In the genomic region with DNA sequence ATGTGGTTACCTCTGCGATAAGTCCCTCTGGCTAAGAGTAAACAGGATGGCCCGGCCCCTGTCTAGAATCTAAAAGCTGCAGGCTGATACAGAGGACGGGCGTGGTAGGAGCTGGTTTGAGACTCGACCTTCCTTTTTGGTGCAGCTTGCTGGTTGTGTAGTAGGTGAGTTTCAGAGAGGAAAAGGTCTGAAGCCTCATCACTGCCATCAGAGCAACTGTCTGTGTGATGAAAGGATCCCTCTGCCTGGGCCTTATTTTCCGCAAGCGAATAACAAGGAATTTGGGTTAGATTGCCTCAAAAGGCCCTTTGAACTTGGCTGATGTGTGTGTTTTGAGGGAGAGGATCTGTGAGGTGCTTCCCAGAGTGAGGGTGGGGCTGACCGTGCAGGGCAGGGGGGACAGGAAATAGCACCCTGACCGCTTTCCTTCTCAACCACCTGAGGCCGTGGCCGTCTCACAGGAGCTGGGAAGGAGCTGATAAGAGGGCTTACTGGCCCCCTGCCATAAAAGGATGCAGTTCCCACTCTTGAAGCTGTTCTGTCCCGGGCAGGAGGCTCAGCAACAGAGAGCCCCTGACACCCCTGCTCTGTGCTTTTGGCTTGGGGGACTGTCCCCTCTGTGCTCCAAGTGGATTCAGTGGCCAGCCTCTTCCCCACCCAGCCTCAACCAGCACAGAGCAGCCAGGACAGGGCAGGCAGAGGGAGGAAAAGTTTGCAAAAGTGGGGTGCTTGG, we compare ENCODE assay signal across 10 cellular contexts. TPM values are rescaled to one million over a fixed set of nuclear protein-coding genes. Genes with fewer than 3 reads are reported as not detected.
DNase-seq lines count a peak whose midpoint lies in the region; ATAC-seq, FAIRE-seq and TF ChIP-seq lines count a peak whose summit lies in the region.
"Had no signal": no experiment of that assay in that cellular context is flagged by ENCODE, and none has a peak within 500 bp of the region (broad histone marks: within the 10 kb centered on the region; RNA-seq: fewer than 3 reads in every experiment).

No MANE protein-coding gene starts in this region.

- no peak overlapping the region for H3K4me3 ChIP-seq in GM12878
- H3K4me3 ChIP-seq: psoas muscle, SJSA1 had no signal

- peaks cover 9% of the 10 kb centered on the region for H3K4me1 Mint-ChIP-seq in neural crest cell

- H3K27ac ChIP-seq in GM12878 (ENCODE audit: control insufficient read depth, insufficient read depth), result peak overlapping the region; percentile 27
- H3K27ac ChIP-seq: psoas muscle, SJSA1 had no signal

- peak overlapping the region; percentile 50 for H3K4me2 ChIP-seq in GM12878 (ENCODE audit: control insufficient read depth, insufficient read depth)

- H3K9me3 ChIP-seq in GM12878 (replicated peaks; ENCODE audit: control insufficient read depth, insufficient read depth, low read length), result no peaks in the 10 kb centered on the region; the same call in 2 of the 3 replicates
- H3K9me3 ChIP-seq: psoas muscle, SJSA1 had no signal

- peak overlapping the region; percentile 43 for H3K27ac Mint-ChIP-seq in neural crest cell (ENCODE audit: unreplicated experiment)

- no peaks in the 10 kb centered on the region for H3K36me3 ChIP-seq in GM12878 (ENCODE audit: control insufficient read depth in 2 of 2, insufficient read depth in 2 of 2, low read length in 1 of 2)
- H3K36me3 ChIP-seq: SJSA1 had no signal

- no peak for DNase-seq in GM10266 (ENCODE audit: extremely low spot score)
- peak; percentile 68 for DNase-seq in OCI-M1 (lab: John Stamatoyannopoulos, UW)
- DNase-seq in GM12878 (ENCODE audit: low read depth, low spot score), result no peak
- no peak for DNase-seq in neural crest cell (ENCODE audit: low read depth, low spot score)
- no peak for DNase-seq in NCI-H2171 treated with DMSO at 0.1 percent for 48 hours (lab: John Stamatoyannopoulos, UW)
- no peak for DNase-seq in hepatic stellate cell (ENCODE audit: low spot score)
- no peak for DNase-seq in D721Med (ENCODE audit: insufficient read length, low spot score)

- CTCF ChIA-PET in GM12878 (lab: Yijun Ruan, JAX), result interaction anchor here (0.6 to 2.9 kb wide), 11 partner anchors 10 to 67 kb away, joined by 3 to 13 read pairs (median 4); no protein-coding TSS in a partner anchor

- H4K20me1 ChIP-seq in GM12878 (ENCODE audit: control insufficient read depth, insufficient read depth), result no peaks in the 10 kb centered on the region

- POLR2A ChIA-PET in GM12878 (lab: Charles Lee), result interaction anchor here (0.6 to 1.6 kb wide), 8 partner anchors 8 to 53 kb away, joined by 3 to 9 read pairs (median 4); no protein-coding TSS in a partner anchor

- no peaks in the 10 kb centered on the region for H3K27me3 Mint-ChIP-seq in neural crest cell (ENCODE audit: low read depth)

- peak overlapping the region; percentile 62 for H2AFZ ChIP-seq in GM12878 (ENCODE audit: control insufficient read depth, low read depth, low read length)

- no peaks in the 10 kb centered on the region for H3K27me3 ChIP-seq in GM12878 (replicated peaks in 1 of 2; ENCODE audit: control insufficient read depth in 2 of 2, insufficient read depth in 2 of 2, low read length in 1 of 2)
- H3K27me3 ChIP-seq: SJSA1 had no signal

- peaks cover 25% of the 10 kb centered on the region for H3K4me1 ChIP-seq in GM12878 (ENCODE audit: control insufficient read depth, insufficient read depth, low read length)
- H3K4me1 ChIP-seq: psoas muscle, SJSA1 had no signal

- no peak for TF ChIP-seq POLR2A in GM12878 (IDR thresholded peaks at IDR 0.05; ENCODE audit: low read depth, low read length)

- H3K9me3 Mint-ChIP-seq in neural crest cell, result peaks cover 8% of the 10 kb centered on the region

- BruUV-seq in GM12878 (replicated peaks; lab: Mats Ljungman, UMichigan), result no TSS peak

- TF ChIP-seq EP300 in GM12878 (IDR thresholded peaks at IDR 0.05; ENCODE audit: borderline replicate concordance in 1 of 2, control insufficient read depth in 1 of 2, low read depth in 2 of 2, low read length in 2 of 2), result no peak

- no peaks in the 10 kb centered on the region for H3K36me3 Mint-ChIP-seq in neural crest cell (ENCODE audit: low read depth)

- SMC1A ChIA-PET in GM12878 (lab: Charles Lee; ENCODE audit: uncharacterized antibody, unreplicated experiment), result interaction anchor here (1.0 to 4.2 kb wide), 15 partner anchors 9 to 65 kb away, joined by 3 to 22 read pairs (median 7); no protein-coding TSS in a partner anchor

- TF ChIP-seq RAD21 in GM12878 (IDR thresholded peaks at IDR 0.05; ENCODE audit: insufficient read depth, low read depth, low read length), result no peak

- intact Hi-C loops in GM12878 (cut with micrococcal nuclease; ENCODE audit: unreplicated experiment), result no loop called here

- WGBS in GM12878 (ENCODE audit: insufficient coverage, insufficient replicate concordance, low lambda C conversion rate, missing lambda C conversion rate), result 14% methylated on average over 12 of the region's 12 CpGs

- in situ Hi-C loops in GM12878 (cut with MboI), result no loop called here

- no peak overlapping the region for H3K4me3 Mint-ChIP-seq in neural crest cell

- FAIRE-seq in GM12878 (lab: Jason Lieb, UNC), result no peak
- FAIRE-seq in D721Med (lab: Jason Lieb, UNC), result no peak
- FAIRE-seq: islet of Langerhans had no signal

- RAD21 ChIA-PET in GM12878 (lab: Charles Lee; ENCODE audit: unreplicated experiment), result interaction anchor here (0.9 to 3.0 kb wide), 11 partner anchors 10 to 64 kb away, joined by 3 to 15 read pairs (median 7); no protein-coding TSS in a partner anchor

- H3K9ac ChIP-seq in GM12878 (ENCODE audit: control insufficient read depth, insufficient read depth, low read length), result peak overlapping the region; percentile 43

- ATAC-seq in GM12878, result peak; percentile 80
- ATAC-seq: psoas muscle had no signal

- TF ChIP-seq CTCF in GM10266 (IDR thresholded peaks at IDR 0.05; ENCODE audit: control insufficient read depth, insufficient read depth, low read depth, missing control alignments) (peak; percentile 13), GM12878 (IDR thresholded peaks at IDR 0.05 in 2 of 3, conservative IDR thresholded peaks at IDR 0.05 in 1 of 3; ENCODE audit: control insufficient read depth in 2 of 3, extremely low read depth in 1 of 3, insufficient read depth in 1 of 3, low read depth in 3 of 3, low read length in 3 of 3) (no peak), neural crest cell (conservative IDR thresholded peaks at IDR 0.05) (no peak), D721Med (IDR thresholded peaks at IDR 0.05; ENCODE audit: insufficient read depth, missing control alignments) (no peak)

- no peaks in the 10 kb centered on the region for H3K79me2 ChIP-seq in GM12878 (ENCODE audit: control insufficient read depth, insufficient read depth, low read length)

TF ChIP-seq in GM12878, 131 proteins besides CTCF, POLR2A, EP300 and RAD21 (continues in another document):
- no peak for TF ChIP-seq LARP7 (IDR thresholded peaks at IDR 0.05)
- 0 out of 2 replicates have a peak, but pooled peaks have one; percentile 19 for TF ChIP-seq NR2F1 (conservative IDR thresholded peaks at IDR 0.05)
- TF ChIP-seq, protein P1, sequence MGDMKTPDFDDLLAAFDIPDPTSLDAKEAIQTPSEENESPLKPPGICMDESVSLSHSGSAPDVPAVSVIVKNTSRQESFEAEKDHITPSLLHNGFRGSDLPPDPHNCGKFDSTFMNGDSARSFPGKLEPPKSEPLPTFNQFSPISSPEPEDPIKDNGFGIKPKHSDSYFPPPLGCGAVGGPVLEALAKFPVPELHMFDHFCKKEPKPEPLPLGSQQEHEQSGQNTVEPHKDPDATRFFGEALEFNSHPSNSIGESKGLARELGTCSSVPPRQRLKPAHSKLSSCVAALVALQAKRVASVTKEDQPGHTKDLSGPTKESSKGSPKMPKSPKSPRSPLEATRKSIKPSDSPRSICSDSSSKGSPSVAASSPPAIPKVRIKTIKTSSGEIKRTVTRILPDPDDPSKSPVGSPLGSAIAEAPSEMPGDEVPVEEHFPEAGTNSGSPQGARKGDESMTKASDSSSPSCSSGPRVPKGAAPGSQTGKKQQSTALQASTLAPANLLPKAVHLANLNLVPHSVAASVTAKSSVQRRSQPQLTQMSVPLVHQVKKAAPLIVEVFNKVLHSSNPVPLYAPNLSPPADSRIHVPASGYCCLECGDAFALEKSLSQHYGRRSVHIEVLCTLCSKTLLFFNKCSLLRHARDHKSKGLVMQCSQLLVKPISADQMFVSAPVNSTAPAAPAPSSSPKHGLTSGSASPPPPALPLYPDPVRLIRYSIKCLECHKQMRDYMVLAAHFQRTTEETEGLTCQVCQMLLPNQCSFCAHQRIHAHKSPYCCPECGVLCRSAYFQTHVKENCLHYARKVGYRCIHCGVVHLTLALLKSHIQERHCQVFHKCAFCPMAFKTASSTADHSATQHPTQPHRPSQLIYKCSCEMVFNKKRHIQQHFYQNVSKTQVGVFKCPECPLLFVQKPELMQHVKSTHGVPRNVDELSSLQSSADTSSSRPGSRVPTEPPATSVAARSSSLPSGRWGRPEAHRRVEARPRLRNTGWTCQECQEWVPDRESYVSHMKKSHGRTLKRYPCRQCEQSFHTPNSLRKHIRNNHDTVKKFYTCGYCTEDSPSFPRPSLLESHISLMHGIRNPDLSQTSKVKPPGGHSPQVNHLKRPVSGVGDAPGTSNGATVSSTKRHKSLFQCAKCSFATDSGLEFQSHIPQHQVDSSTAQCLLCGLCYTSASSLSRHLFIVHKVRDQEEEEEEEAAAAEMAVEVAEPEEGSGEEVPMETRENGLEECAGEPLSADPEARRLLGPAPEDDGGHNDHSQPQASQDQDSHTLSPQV (IDR thresholded peaks at IDR 0.05), result no peak

RNA-seq across cellular contexts. Expression of a gene that starts 45.6 kb away (rescaled TPM):
- 1,474 and 1,543 TPM in 2 replicates for total RNA-seq in GM12878 (2013; cell fraction: nucleolus; rRNA removed)
- total RNA-seq in GM12878 (2014; rRNA removed) (325 and 365 TPM in 2 replicates), GM12878 (2014; rRNA removed; fragmentation: Illumina TruSeq; extraction: Trizol) (306 and 308 TPM in 2 replicates), GM12878 (2021) (356 and 373 TPM in 2 replicates), neural crest cell (81.2 and 84.4 TPM in 2 replicates)
- polyA plus RNA-seq in GM12878 (2011; ENCODE audit: low read depth), result 147 TPM
- polyA plus RNA-seq in GM12878 (2011; rRNA removed) (368 and 477 TPM in 2 replicates), GM12878 (2014; fragmentation: Illumina TruSeq; extraction: Trizol) (218 and 272 TPM in 2 replicates), GM12878 (2014; fragmentation: Nextera tagmentation; extraction: Ambion mirVana) (100 to 1,000 TPM; 123 to 132 TPM), GM12878 (2014; rRNA removed) (152 and 164 TPM in 2 replicates), GM12878 (2016; fragmentation: Nextera tagmentation; extraction: Ambion mirVana) (100 to 1,000 TPM; 468 to 526 TPM)
- 111 and 144 TPM in 2 replicates for polyA plus RNA-seq in GM12878 (2011; cell fraction: cytosol; rRNA removed)
- polyA plus RNA-seq in GM12878 (2011; cell fraction: nucleus; rRNA removed), result 375 and 515 TPM in 2 replicates
- polyA plus RNA-seq in GM12878 (2012), result 227 and 250 TPM in 2 replicates
- 462 and 911 TPM in 2 replicates for polyA minus RNA-seq in GM12878 (2011; rRNA and poly(A)+ RNA removed)
- 210 and 215 TPM in 2 replicates for polyA minus RNA-seq in GM12878 (2011; cell fraction: cytosol; rRNA and poly(A)+ RNA removed)
- 318 and 391 TPM in 2 replicates for polyA minus RNA-seq in GM12878 (2011; cell fraction: nucleus; rRNA and poly(A)+ RNA removed)
